8 cellular contexts compared by ENCODE assay signal in genomic region chr10:62779487-62780248, GRCh38. TPM values are rescaled to one million over a fixed set of nuclear protein-coding genes. Genes with fewer than 3 reads are reported as not detected.
DNase-seq lines count a peak whose midpoint lies in the region; TF ChIP-seq lines count a peak whose summit lies in the region.

No MANE protein-coding gene starts in this region.

- H3K4me1 ChIP-seq in OCI-LY7 (ENCODE audit: insufficient read depth, low read length, poor library complexity, severe bottlenecking), result peaks cover 30% of the 10 kb centered on the region
- H3K4me1 ChIP-seq in osteoblast (ENCODE audit: insufficient read depth, low read length), result peaks cover 6% of the 10 kb centered on the region
- no peaks in the 10 kb centered on the region for H3K4me1 ChIP-seq in suprapubic skin

- TF ChIP-seq CTCF in GM10248 (IDR thresholded peaks at IDR 0.05; ENCODE audit: control extremely low read depth, extremely low read depth, low read depth, missing control alignments) (no peak), OCI-LY7 (conservative IDR thresholded peaks at IDR 0.05; ENCODE audit: low read length) (no peak), osteoblast (IDR thresholded peaks at IDR 0.05; ENCODE audit: extremely low read depth, low read depth, low read length) (no peak), suprapubic skin (IDR thresholded peaks at IDR 0.05) (no peak)

- POLR2A ChIA-PET in GM10248 (lab: Yijun Ruan, JAX) (interaction anchor here (0.7 to 1.2 kb wide), 2 partner anchors 10 to 25 kb away, joined by 4 to 5 read pairs; partner anchors contain the start of gene ADO), OCI-LY7 (lab: Charles Lee) (interaction anchor here (0.5 to 3.8 kb wide), 15 partner anchors 10 to 1981 kb away, joined by 3 to 19 read pairs (median 4); partner anchors contain the start of gene EGR2)

- H3K36me3 ChIP-seq in OCI-LY7 (ENCODE audit: insufficient read depth, low read length), result no peaks in the 10 kb centered on the region
- H3K36me3 ChIP-seq in osteoblast (ENCODE audit: insufficient read depth, low read length), result no peaks in the 10 kb centered on the region
- H3K36me3 ChIP-seq in suprapubic skin, result no peaks in the 10 kb centered on the region

- peaks cover 3% of the 10 kb centered on the region for H3K36me3 Mint-ChIP-seq in activated naive CD4-positive, alpha-beta T cell treated with anti-CD3 and anti-CD28 coated beads for 36 hours (ENCODE audit: low read depth)

- no peak for TF ChIP-seq POLR2A in suprapubic skin (IDR thresholded peaks at IDR 0.05)

- H3K27ac Mint-ChIP-seq in activated naive CD4-positive, alpha-beta T cell treated with anti-CD3 and anti-CD28 coated beads for 36 hours, result peak overlapping the region; percentile 59

- H2AFZ ChIP-seq in OCI-LY7 (ENCODE audit: low read length), result no peak overlapping the region
- no peak overlapping the region for H2AFZ ChIP-seq in osteoblast (ENCODE audit: low read length)

- H3K27ac ChIP-seq in OCI-LY7 (ENCODE audit: low read depth, low read length, poor library complexity, severe bottlenecking), result peak overlapping the region; percentile 38
- no peak overlapping the region for H3K27ac ChIP-seq in osteoblast (ENCODE audit: low read depth, low read length)
- H3K27ac ChIP-seq in suprapubic skin, result no peak overlapping the region

- no peaks in the 10 kb centered on the region for H3K27me3 Mint-ChIP-seq in activated naive CD4-positive, alpha-beta T cell treated with anti-CD3 and anti-CD28 coated beads for 36 hours (ENCODE audit: low read depth)

- no peaks in the 10 kb centered on the region for H3K9me2 ChIP-seq in OCI-LY7 (ENCODE audit: insufficient read depth, low read length)

- H4K20me1 ChIP-seq in OCI-LY7 (ENCODE audit: insufficient read depth, low read length), result no peaks in the 10 kb centered on the region
- no peaks in the 10 kb centered on the region for H4K20me1 ChIP-seq in osteoblast (ENCODE audit: insufficient read depth, low read length)

- peaks cover 2% of the 10 kb centered on the region for H3K27me3 ChIP-seq in osteoblast (ENCODE audit: insufficient read depth, low read length)
- H3K27me3 ChIP-seq in suprapubic skin, result no peaks in the 10 kb centered on the region

- DNase-seq in GM10248 (ENCODE audit: extremely low spot score), result peak; percentile 67
- peak; percentile 66 for DNase-seq in HCEC 1CT
- DNase-seq in OCI-LY7 (ENCODE audit: low spot score), result peak; percentile 86
- peak; percentile 94 for DNase-seq in activated naive CD4-positive, alpha-beta T cell treated with anti-CD3 and anti-CD28 coated beads for 36 hours
- DNase-seq in stimulated activated CD4-positive, alpha-beta T cell treated with anti-CD3 and anti-CD28 coated beads, Interleukin-2, amount 100 ng/mL, for 4 hours (ENCODE audit: low read depth), result peak; percentile 89
- DNase-seq in osteoblast (ENCODE audit: insufficient read length, low spot score, missing footprints), result no peak
- no peak for DNase-seq in globus pallidus (ENCODE audit: low spot score)
- no peak for DNase-seq in suprapubic skin (ENCODE audit: low spot score in 2 of 2)

- H3K4me3 Mint-ChIP-seq in activated naive CD4-positive, alpha-beta T cell treated with anti-CD3 and anti-CD28 coated beads for 36 hours, result no peak overlapping the region

- 77% methylated on average over 5 of the region's 5 CpGs for WGBS in suprapubic skin

- CTCF ChIA-PET in GM10248 (lab: Yijun Ruan, JAX), result interaction anchor here (0.7 to 2.6 kb wide), 13 partner anchors 9 to 304 kb away, joined by 3 to 17 read pairs (median 5); no protein-coding TSS in a partner anchor
- CTCF ChIA-PET in OCI-LY7 (lab: Charles Lee; ENCODE audit: unreplicated experiment), result no interaction called here
- CTCF ChIA-PET in activated naive CD4-positive, alpha-beta T cell treated with anti-CD3 and anti-CD28 coated beads for 36 hours (lab: Charles Lee), result interaction anchor here (0.6 to 2.5 kb wide), 15 partner anchors 10 to 407 kb away, joined by 3 to 19 read pairs (median 5); partner anchors contain the start of genes ADO and EGR2

- H3K4me3 ChIP-seq in OCI-LY7 (ENCODE audit: low read depth, low read length, poor library complexity, severe bottlenecking), result peak overlapping the region; percentile 5
- H3K4me3 ChIP-seq in osteoblast (ENCODE audit: insufficient read depth, low read length), result no peak overlapping the region
- no peak overlapping the region for H3K4me3 ChIP-seq in suprapubic skin

- H3K9me3 Mint-ChIP-seq in activated naive CD4-positive, alpha-beta T cell treated with anti-CD3 and anti-CD28 coated beads for 36 hours, result peaks cover 4% of the 10 kb centered on the region

- no TSS peak for BruUV-seq in OCI-LY7 (replicated peaks; lab: Mats Ljungman, UMichigan)

- H3K4me2 ChIP-seq in OCI-LY7 (ENCODE audit: low read length) (peak overlapping the region; percentile 44), osteoblast (ENCODE audit: insufficient read depth, low read length) (no peak overlapping the region)

- intact Hi-C loops in OCI-LY7 (cut with micrococcal nuclease; ENCODE audit: unreplicated experiment), result no loop called here
- intact Hi-C loops in activated naive CD4-positive, alpha-beta T cell treated with anti-CD3 and anti-CD28 coated beads for 36 hours (cut with micrococcal nuclease), result loop anchor here (1.0 kb wide), 8 partner anchors 24 to 142 kb away; partner anchors contain the start of genes ADO and EGR2

- H3K4me1 Mint-ChIP-seq in activated naive CD4-positive, alpha-beta T cell treated with anti-CD3 and anti-CD28 coated beads for 36 hours (ENCODE audit: low read depth), result peaks cover 21% of the 10 kb centered on the region

- no peaks in the 10 kb centered on the region for H3K9me3 ChIP-seq in OCI-LY7 (ENCODE audit: low read length)
- H3K9me3 ChIP-seq in osteoblast (ENCODE audit: low read depth, low read length), result no peaks in the 10 kb centered on the region
- no peaks in the 10 kb centered on the region for H3K9me3 ChIP-seq in suprapubic skin

- H3K79me2 ChIP-seq in OCI-LY7 (ENCODE audit: insufficient read depth, low read depth, low read length), result no peaks in the 10 kb centered on the region
- H3K79me2 ChIP-seq in osteoblast (ENCODE audit: insufficient read depth, low read length), result no peaks in the 10 kb centered on the region

- TF ChIP-seq EP300 in suprapubic skin (IDR thresholded peaks at IDR 0.05), result no peak

RNA-seq across cellular contexts. Expression of gene ADO, which starts 24.9 kb away (rescaled TPM):
- total RNA-seq in OCI-LY7 (2014; rRNA removed; shearing (Covaris generic)), result 33.1 and 43.1 TPM in 2 replicates
- total RNA-seq in OCI-LY7 (2022) (30.3 and 33.9 TPM in 2 replicates), osteoblast (28.0 and 29.3 TPM in 2 replicates), suprapubic skin (10 to 100 TPM; 10.8 to 22.3 (median 17.4) TPM)
- 10 to 100 TPM; 24.9 to 26.2 TPM for total RNA-seq in activated naive CD4-positive, alpha-beta T cell treated with anti-CD3 and anti-CD28 coated beads for 36 hours

RNA-seq across cellular contexts. Expression of gene EGR2, which starts 36.5 kb away (rescaled TPM):
- total RNA-seq in OCI-LY7 (2014; rRNA removed; shearing (Covaris generic)), result 0.08 TPM in 1 of 2 replicates, not detected in the other
- total RNA-seq in OCI-LY7 (2022), result 0.19 and 0.30 TPM in 2 replicates
- 10 to 100 TPM; 18.5 to 21.4 TPM for total RNA-seq in activated naive CD4-positive, alpha-beta T cell treated with anti-CD3 and anti-CD28 coated beads for 36 hours
- 2.4 and 3.6 TPM in 2 replicates for total RNA-seq in osteoblast
- 10 to 100 TPM in 3 of 4 donors, 1 to 10 TPM in 1; 7.2 to 39.0 (median 24.3) TPM for total RNA-seq in suprapubic skin

Comparison
In these comparisons a context has a peak if more than half of its experiments do, and no peak if none do; other contexts are left out.
1. DNase-seq: peak in GM10248 (single experiment), HCEC 1CT (single experiment), OCI-LY7 (single experiment), activated naive CD4-positive, alpha-beta T cell treated with anti-CD3 and anti-CD28 coated beads for 36 hours (single experiment) and stimulated activated CD4-positive, alpha-beta T cell treated with anti-CD3 and anti-CD28 coated beads, Interleukin-2, amount 100 ng/mL, for 4 hours (single experiment); none in osteoblast (single experiment), globus pallidus (single experiment) and suprapubic skin (0 of 2).